25 cellular contexts compared by ENCODE assay signal in the genomic region with DNA sequence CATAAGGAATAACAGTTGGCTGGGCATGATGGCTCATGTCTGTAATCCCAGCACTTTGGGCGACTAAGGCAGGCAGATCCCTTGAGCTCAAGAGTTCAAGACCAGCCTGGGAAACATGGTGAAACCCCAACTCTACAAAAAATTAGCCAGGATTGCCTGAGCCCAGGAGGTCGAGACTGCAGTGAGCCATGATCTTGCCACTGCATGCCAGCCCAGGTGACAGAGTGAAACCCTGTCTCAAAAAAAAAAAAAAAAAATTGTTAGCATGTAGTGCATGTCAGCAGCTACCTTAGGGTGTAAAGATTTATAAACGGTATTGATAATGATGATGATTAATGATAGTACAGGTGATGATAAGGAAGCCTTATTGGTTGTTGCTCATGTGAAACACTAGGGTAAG.
"Had no signal": no experiment of that assay in that cellular context is flagged by ENCODE, and none has a peak within 500 bp of the region (broad histone marks: within the 10 kb centered on the region; RNA-seq: fewer than 3 reads in every experiment).

No MANE protein-coding gene starts in this region.

- H3K4me3 Mint-ChIP-seq: activated B cell treated with CpG ODN at 0.5 μM for 24 hours; activated CD4-positive, alpha-beta T cell treated with anti-CD3 and anti-CD28 coated beads for 36 hours; activated naive CD8-positive, alpha-beta T cell treated with anti-CD3 and anti-CD28 coated beads, Interleukin-2, amount 10 ng/mL, durations not matched to agents 7 days and 5 days; endodermal cell; stimulated activated memory B cell treated with anti-CD40 and anti-IgM and Interleukin-4, amounts not matched to agents 10 μg/mL and 1 μg/mL and 100 μg/mL, for 72 hours had no signal

- H3K4me1 Mint-ChIP-seq: activated naive CD8-positive, alpha-beta T cell treated with anti-CD3 and anti-CD28 coated beads, Interleukin-2, amount 10 ng/mL, durations not matched to agents 7 days and 5 days; endodermal cell had no signal

- H3K27me3 ChIP-seq: esophagus squamous epithelium, gastroesophageal sphincter, heart left ventricle, stomach, suprapubic skin had no signal

- H3K9me3 Mint-ChIP-seq: activated B cell treated with CpG ODN at 0.5 μM for 24 hours; activated naive CD8-positive, alpha-beta T cell treated with anti-CD3 and anti-CD28 coated beads, Interleukin-2, amount 10 ng/mL, durations not matched to agents 7 days and 5 days; stimulated activated memory B cell treated with anti-CD40 and anti-IgM and Interleukin-4, amounts not matched to agents 10 μg/mL and 1 μg/mL and 100 μg/mL, for 72 hours had no signal

- H3K4me3 ChIP-seq: esophagus squamous epithelium, gastroesophageal sphincter, heart left ventricle, smooth muscle cell, stomach, suprapubic skin had no signal

- H3K4me1 ChIP-seq: esophagus squamous epithelium, gastroesophageal sphincter, stomach, suprapubic skin had no signal

- FAIRE-seq: bronchial epithelial cell had no signal

- H3K36me3 Mint-ChIP-seq: activated naive CD8-positive, alpha-beta T cell treated with anti-CD3 and anti-CD28 coated beads, Interleukin-2, amount 10 ng/mL, durations not matched to agents 7 days and 5 days had no signal

- H3K36me3 ChIP-seq: esophagus squamous epithelium, gastroesophageal sphincter, heart left ventricle, stomach, suprapubic skin had no signal

- H3K27me3 Mint-ChIP-seq: activated B cell treated with CpG ODN at 0.5 μM for 24 hours; activated CD4-positive, alpha-beta T cell treated with anti-CD3 and anti-CD28 coated beads for 36 hours; activated naive CD8-positive, alpha-beta T cell treated with anti-CD3 and anti-CD28 coated beads, Interleukin-2, amount 10 ng/mL, durations not matched to agents 7 days and 5 days; stimulated activated memory B cell treated with anti-CD40 and anti-IgM and Interleukin-4, amounts not matched to agents 10 μg/mL and 1 μg/mL and 100 μg/mL, for 72 hours had no signal

- ATAC-seq: activated CD4-positive, alpha-beta T cell treated with anti-CD3 and anti-CD28 coated beads for 36 hours; gastroesophageal sphincter had no signal

- H3K9me3 ChIP-seq: esophagus squamous epithelium, gastroesophageal sphincter, stomach, suprapubic skin had no signal

- H3K27ac Mint-ChIP-seq: activated CD4-positive, alpha-beta T cell treated with anti-CD3 and anti-CD28 coated beads for 36 hours; activated naive CD8-positive, alpha-beta T cell treated with anti-CD3 and anti-CD28 coated beads, Interleukin-2, amount 10 ng/mL, durations not matched to agents 7 days and 5 days; endodermal cell had no signal

- DNase-seq: activated B cell treated with CpG ODN at 0.5 μM for 24 hours; activated CD4-positive, alpha-beta T cell treated with anti-CD3 and anti-CD28 coated beads for 36 hours; activated CD4-positive, alpha-beta T cell treated with anti-CD3 and anti-CD28 coated beads, Interleukin-2, amount 50 U/mL, for 48 hours; activated naive CD4-positive, alpha-beta T cell treated with Interleukin-2 at 50 U/mL for 16 hours; activated naive CD8-positive, alpha-beta T cell treated with anti-CD3 and anti-CD28 coated beads, Interleukin-2, amount 10 ng/mL, durations not matched to agents 7 days and 5 days; activated T-cell treated with anti-CD3 and anti-CD28 coated beads, Interleukin-2, amount 50 U/mL, for 48 hours; amygdala; cortex of kidney; endodermal cell; esophagus squamous epithelium; islet precursor cell; left cardiac atrium; mesenchymal stem cell; nucleus accumbens; posterior cingulate gyrus; stimulated activated CD4-positive, alpha-beta T cell treated with anti-CD3 and anti-CD28 coated beads, Interleukin-15, amount 100 ng/mL, for 24 hours; stomach; T-helper 9 cell; trophoblast cell had no signal
